In genomic region chr3:143753456-143753855, GRCh38 we compare ENCODE assay signal across 18 cellular contexts.
DNase-seq lines count a peak whose midpoint lies in the region; ATAC-seq and TF ChIP-seq lines count a peak whose summit lies in the region.
"Had no signal": no experiment of that assay in that cellular context is flagged by ENCODE, and none has a peak within 500 bp of the region (broad histone marks: within the 10 kb centered on the region; RNA-seq: fewer than 3 reads in every experiment).

No MANE protein-coding gene starts in this region.

- H3K36me3 ChIP-seq in CD4-positive, CD25-positive, alpha-beta regulatory T cell (ENCODE audit: control insufficient read depth, insufficient read depth, low read length) = no peaks in the 10 kb centered on the region
- no peaks in the 10 kb centered on the region for H3K36me3 ChIP-seq in CD8-positive, alpha-beta T cell (ENCODE audit: insufficient read depth, low read length)

- H3K4me3 Mint-ChIP-seq in CD4-positive, CD25-positive, alpha-beta regulatory T cell = peak overlapping the region in 1 of 4 donors; percentile 35
- H3K4me3 Mint-ChIP-seq in CD8-positive, alpha-beta T cell = peak overlapping the region; percentile 13
- H3K4me3 Mint-ChIP-seq in brain (no peak overlapping the region), nephron (no peak overlapping the region)
- H3K4me3 Mint-ChIP-seq in activated T-helper 2 cell treated with anti-CD3 and anti-CD28 coated beads, Interferon-gamma antibody, Interleukin-2, Interleukin-4, amounts not matched to agents 10 μg/mL and 5 μg/mL and 100 μg/mL, durations not matched to agents 14 hours and 24 hours and 36 hours (ENCODE audit: low read depth) = no peak overlapping the region
- H3K4me3 Mint-ChIP-seq: HFFc6 had no signal

- POLR2A ChIA-PET in CD8-positive, alpha-beta T cell (lab: Charles Lee) = interaction anchor here (1.6 to 2.6 kb wide), 2 partner anchors 19 to 218 kb away, joined by 4 to 11 read pairs; partner anchors contain the start of gene DIPK2A

- ATAC-seq in CD4-positive, CD25-positive, alpha-beta regulatory T cell (ENCODE audit: low read depth in 2 of 2) = no peak
- no peak for ATAC-seq in CD8-positive, alpha-beta T cell
- ATAC-seq: Panc1 had no signal

- TF ChIP-seq CTCF in CD8-positive, alpha-beta T cell (IDR thresholded peaks at IDR 0.05) = no peak
- no peak for TF ChIP-seq CTCF in brain (conservative IDR thresholded peaks at IDR 0.05)
- TF ChIP-seq CTCF in nephron (IDR thresholded peaks at IDR 0.05; ENCODE audit: unreplicated experiment in 3 of 3) = no peak

- H3K27ac ChIP-seq in CD4-positive, CD25-positive, alpha-beta regulatory T cell (ENCODE audit: insufficient read depth, low read length, poor library complexity, severe bottlenecking) = peak overlapping the region; percentile 0
- H3K27ac ChIP-seq in CD8-positive, alpha-beta T cell (ENCODE audit: low read depth, low read length) = no peak overlapping the region
- H3K27ac ChIP-seq: KMS-11 had no signal

- peaks cover 29% of the 10 kb centered on the region for H3K4me1 ChIP-seq in CD4-positive, CD25-positive, alpha-beta regulatory T cell (ENCODE audit: control insufficient read depth, insufficient read depth, low read length, poor library complexity, severe bottlenecking)
- H3K4me1 ChIP-seq in CD8-positive, alpha-beta T cell (ENCODE audit: insufficient read depth, low read length) = peaks cover 34% of the 10 kb centered on the region

- CTCF ChIA-PET in CD8-positive, alpha-beta T cell (lab: Charles Lee) = interaction anchor here (1.7 kb wide), 1 partner anchor 22 kb away, joined by 5 read pairs; no protein-coding TSS in a partner anchor

- peaks cover 30 to 56% (median 39%) of the 10 kb centered on the region in 4 donors for H3K4me1 Mint-ChIP-seq in CD4-positive, CD25-positive, alpha-beta regulatory T cell
- peaks cover 52% of the 10 kb centered on the region for H3K4me1 Mint-ChIP-seq in CD8-positive, alpha-beta T cell (ENCODE audit: low read depth)
- peaks cover 25% of the 10 kb centered on the region for H3K4me1 Mint-ChIP-seq in brain
- H3K4me1 Mint-ChIP-seq in nephron = peaks cover 27% of the 10 kb centered on the region
- H3K4me1 Mint-ChIP-seq in activated T-helper 2 cell treated with anti-CD3 and anti-CD28 coated beads, Interferon-gamma antibody, Interleukin-2, Interleukin-4, amounts not matched to agents 10 μg/mL and 5 μg/mL and 100 μg/mL, durations not matched to agents 14 hours and 24 hours and 36 hours (ENCODE audit: low read depth) = peaks cover 19% of the 10 kb centered on the region

- peaks cover 4% of the 10 kb centered on the region for H3K36me3 Mint-ChIP-seq in CD4-positive, CD25-positive, alpha-beta regulatory T cell
- H3K36me3 Mint-ChIP-seq in CD8-positive, alpha-beta T cell = no peaks in the 10 kb centered on the region
- H3K36me3 Mint-ChIP-seq in brain = no peaks in the 10 kb centered on the region
- H3K36me3 Mint-ChIP-seq in nephron (ENCODE audit: low read depth) = no peaks in the 10 kb centered on the region
- no peaks in the 10 kb centered on the region for H3K36me3 Mint-ChIP-seq in activated T-helper 2 cell treated with anti-CD3 and anti-CD28 coated beads, Interferon-gamma antibody, Interleukin-2, Interleukin-4, amounts not matched to agents 10 μg/mL and 5 μg/mL and 100 μg/mL, durations not matched to agents 14 hours and 24 hours and 36 hours (ENCODE audit: low read depth)

- H3K9me3 ChIP-seq in CD4-positive, CD25-positive, alpha-beta regulatory T cell (ENCODE audit: control insufficient read depth in 2 of 2, low read length in 2 of 2) = no peaks in the 10 kb centered on the region
- H3K9me3 ChIP-seq in CD8-positive, alpha-beta T cell (ENCODE audit: low read length) = no peaks in the 10 kb centered on the region

- H3K27me3 Mint-ChIP-seq in CD4-positive, CD25-positive, alpha-beta regulatory T cell = no peaks in the 10 kb centered on the region
- no peaks in the 10 kb centered on the region for H3K27me3 Mint-ChIP-seq in CD8-positive, alpha-beta T cell (ENCODE audit: low read depth)
- H3K27me3 Mint-ChIP-seq in brain (no peaks in the 10 kb centered on the region), nephron (ENCODE audit: low read depth) (no peaks in the 10 kb centered on the region)
- no peaks in the 10 kb centered on the region for H3K27me3 Mint-ChIP-seq in activated T-helper 2 cell treated with anti-CD3 and anti-CD28 coated beads, Interferon-gamma antibody, Interleukin-2, Interleukin-4, amounts not matched to agents 10 μg/mL and 5 μg/mL and 100 μg/mL, durations not matched to agents 14 hours and 24 hours and 36 hours (ENCODE audit: low read depth)

- intact Hi-C loops in CD8-positive, alpha-beta T cell (cut with DNase I, micrococcal nuclease) = loop anchor here in 1 of 2 experiments (5.0 kb wide), 1 partner anchor 631 kb away; no protein-coding TSS in a partner anchor
- intact Hi-C loops in activated T-helper 2 cell treated with anti-CD3 and anti-CD28 coated beads, Interferon-gamma antibody, Interleukin-2, Interleukin-4, amounts not matched to agents 10 μg/mL and 5 μg/mL and 100 μg/mL, durations not matched to agents 14 hours and 24 hours and 36 hours (cut with micrococcal nuclease) = no loop called here

- H3K9me3 Mint-ChIP-seq in CD4-positive, CD25-positive, alpha-beta regulatory T cell = no peaks in the 10 kb centered on the region
- no peaks in the 10 kb centered on the region for H3K9me3 Mint-ChIP-seq in CD8-positive, alpha-beta T cell
- no peaks in the 10 kb centered on the region for H3K9me3 Mint-ChIP-seq in brain
- H3K9me3 Mint-ChIP-seq in nephron = no peaks in the 10 kb centered on the region
- H3K9me3 Mint-ChIP-seq in activated T-helper 2 cell treated with anti-CD3 and anti-CD28 coated beads, Interferon-gamma antibody, Interleukin-2, Interleukin-4, amounts not matched to agents 10 μg/mL and 5 μg/mL and 100 μg/mL, durations not matched to agents 14 hours and 24 hours and 36 hours = no peaks in the 10 kb centered on the region

- peak overlapping the region; percentile 65 for H3K4me3 ChIP-seq in CD4-positive, CD25-positive, alpha-beta regulatory T cell (ENCODE audit: low read depth, low read length)
- H3K4me3 ChIP-seq in CD8-positive, alpha-beta T cell (ENCODE audit: low read depth, low read length) = no peak overlapping the region

- peak overlapping the region; percentile 67 to 99 (median 91) for H3K27ac Mint-ChIP-seq in CD4-positive, CD25-positive, alpha-beta regulatory T cell
- H3K27ac Mint-ChIP-seq in CD8-positive, alpha-beta T cell = peak overlapping the region; percentile 95
- peak overlapping the region in 4 of 5 experiments; percentile 10 to 71 (median 42) for H3K27ac Mint-ChIP-seq in brain
- H3K27ac Mint-ChIP-seq in nephron = peak overlapping the region; percentile 30 to 76 (median 71)
- no peak overlapping the region for H3K27ac Mint-ChIP-seq in activated T-helper 2 cell treated with anti-CD3 and anti-CD28 coated beads, Interferon-gamma antibody, Interleukin-2, Interleukin-4, amounts not matched to agents 10 μg/mL and 5 μg/mL and 100 μg/mL, durations not matched to agents 14 hours and 24 hours and 36 hours
- H3K27ac Mint-ChIP-seq: HFFc6 had no signal

- H3K27me3 ChIP-seq in CD4-positive, CD25-positive, alpha-beta regulatory T cell (ENCODE audit: control insufficient read depth, insufficient read depth, low read length) = no peaks in the 10 kb centered on the region
- H3K27me3 ChIP-seq in CD8-positive, alpha-beta T cell (ENCODE audit: insufficient read depth, low read length) = no peaks in the 10 kb centered on the region

- DNase-seq in CD4-positive, CD25-positive, alpha-beta regulatory T cell = no peak
- DNase-seq in CD8-positive, alpha-beta T cell = no peak
- DNase-seq in SIG-M5 treated with dmso at 0.1 percent for 504 hours (lab: John Stamatoyannopoulos, UW; ENCODE audit: unreplicated experiment) (no peak), epidermal melanocyte (ENCODE audit: insufficient read length, low spot score) (no peak), T-helper 1 cell (no peak)
- no peak for DNase-seq in activated T-helper 2 cell treated with anti-CD3 and anti-CD28 coated beads, Interferon-gamma antibody, Interleukin-2, Interleukin-4, amounts not matched to agents 10 μg/mL and 5 μg/mL and 100 μg/mL, durations not matched to agents 14 hours and 24 hours and 36 hours (ENCODE audit: low spot score)
- DNase-seq: C1 segment of cervical spinal cord, COR-L47, DMS 273 treated with DMSO at 0.1 percent for 48 hours, H7, HFFc6, NCI-H2029 treated with DMSO at 0.1 percent for 48 hours, NCI-H2171 treated with DMSO at 0.1 percent for 48 hours, NCI-H526 treated with DMSO at 0.1 percent for 48 hours had no signal
